Comparison of ENCODE assay signal across 14 cellular contexts in genomic region chr7:44052771-44053365, GRCh38. TPM values are rescaled to one million over a fixed set of nuclear protein-coding genes. Genes with fewer than 3 reads are reported as not detected.
DNase-seq lines count a peak whose midpoint lies in the region; ATAC-seq and TF ChIP-seq lines count a peak whose summit lies in the region.
"Had no signal": no experiment of that assay in that cellular context is flagged by ENCODE, and none has a peak within 500 bp of the region (broad histone marks: within the 10 kb centered on the region; RNA-seq: fewer than 3 reads in every experiment).

No MANE protein-coding gene starts in this region.

- H3K27me3 ChIP-seq in WERI-Rb-1 (ENCODE audit: insufficient read depth, low read depth, severe bottlenecking) (no peaks in the 10 kb centered on the region), HAP-1 (ENCODE audit: low read depth) (no peaks in the 10 kb centered on the region)

- in situ Hi-C loops in HAP-1 (cut with MboI; ENCODE audit: low sequenced_read_pairs) = no loop called here

- H3K4me3 ChIP-seq in WERI-Rb-1 (ENCODE audit: low read depth, low read length) = no peak overlapping the region
- no peak overlapping the region for H3K4me3 ChIP-seq in HAP-1
- H3K4me3 ChIP-seq: lung had no signal

- no peak for DNase-seq in stimulated activated naive CD8-positive, alpha-beta T cell treated with anti-CD3 and anti-CD28 coated beads, Interleukin-15, amount 100 ng/mL, for 72 hours
- DNase-seq in stimulated activated naive CD8-positive, alpha-beta T cell treated with anti-CD3 and anti-CD28 coated beads, Interleukin-15, Interleukin-2, amounts not matched to agents 100 U/mL and 50 U/mL, for 24 hours = no peak
- DNase-seq in WERI-Rb-1 (no peak), mesenteric fat pad (ENCODE audit: low spot score) (peak; percentile 71), HAP-1 (ENCODE audit: low spot score in 2 of 2) (no peak)
- DNase-seq: NCI-H1930, NCI-H69 had no signal

- ATAC-seq in stimulated activated naive CD8-positive, alpha-beta T cell treated with anti-CD3 and anti-CD28 coated beads, Interleukin-15, amount 100 ng/mL, for 72 hours = peak; percentile 52
- ATAC-seq in stimulated activated naive CD8-positive, alpha-beta T cell treated with anti-CD3 and anti-CD28 coated beads, Interleukin-15, Interleukin-2, amounts not matched to agents 100 U/mL and 50 U/mL, for 24 hours = no peak
- no peak for ATAC-seq in HG02973 (IDR thresholded peaks at IDR 0.05; ENCODE audit: unreplicated experiment)
- no peak for ATAC-seq in HG03460 (IDR thresholded peaks at IDR 0.05; ENCODE audit: unreplicated experiment)

- H3K4me1 Mint-ChIP-seq in stimulated activated naive CD8-positive, alpha-beta T cell treated with anti-CD3 and anti-CD28 coated beads, Interleukin-15, amount 100 ng/mL, for 72 hours = peaks cover 72% of the 10 kb centered on the region
- H3K4me1 Mint-ChIP-seq: neural crest cell had no signal

- H3K4me3 Mint-ChIP-seq in stimulated activated naive CD8-positive, alpha-beta T cell treated with anti-CD3 and anti-CD28 coated beads, Interleukin-15, amount 100 ng/mL, for 72 hours = no peak overlapping the region
- H3K4me3 Mint-ChIP-seq: neural crest cell; T-helper 1 cell treated with Interleukin-12 subunit alpha and Interleukin-12 subunit beta and Interleukin-4 antibody, amounts not matched to agents 30 μg/mL and 1 μg/mL, for 36 hours had no signal

- no peak overlapping the region for H3K27ac ChIP-seq in WERI-Rb-1

- no peak overlapping the region for H3K27ac Mint-ChIP-seq in stimulated activated naive CD8-positive, alpha-beta T cell treated with anti-CD3 and anti-CD28 coated beads, Interleukin-15, amount 100 ng/mL, for 72 hours
- H3K27ac Mint-ChIP-seq: T-helper 1 cell treated with Interleukin-12 subunit alpha and Interleukin-12 subunit beta and Interleukin-4 antibody, amounts not matched to agents 30 μg/mL and 1 μg/mL, for 36 hours had no signal

- H3K4me1 ChIP-seq in HAP-1 = no peaks in the 10 kb centered on the region

- H3K9me3 ChIP-seq in WERI-Rb-1 (ENCODE audit: severe bottlenecking) (no peaks in the 10 kb centered on the region), HAP-1 (no peaks in the 10 kb centered on the region)

- TF ChIP-seq CTCF in WERI-Rb-1 (IDR thresholded peaks at IDR 0.05; ENCODE audit: low read depth, low read length) = 0 out of 2 replicates have a peak, but pooled peaks have one; percentile 21

- H3K36me3 ChIP-seq in WERI-Rb-1 = peaks cover 68% of the 10 kb centered on the region
- peaks cover 76% of the 10 kb centered on the region for H3K36me3 ChIP-seq in HAP-1 (replicated peaks)

- no peaks in the 10 kb centered on the region for H3K9me3 Mint-ChIP-seq in stimulated activated naive CD8-positive, alpha-beta T cell treated with anti-CD3 and anti-CD28 coated beads, Interleukin-15, amount 100 ng/mL, for 72 hours
- H3K9me3 Mint-ChIP-seq: neural crest cell; T-helper 1 cell treated with Interleukin-12 subunit alpha and Interleukin-12 subunit beta and Interleukin-4 antibody, amounts not matched to agents 30 μg/mL and 1 μg/mL, for 36 hours had no signal

- no peaks in the 10 kb centered on the region for H3K27me3 Mint-ChIP-seq in stimulated activated naive CD8-positive, alpha-beta T cell treated with anti-CD3 and anti-CD28 coated beads, Interleukin-15, amount 100 ng/mL, for 72 hours

RNA-seq across cellular contexts. Expression of gene DBNL, which starts 8.4 kb away (rescaled TPM):
- total RNA-seq in mesenteric fat pad = 99.0 TPM

RNA-seq across cellular contexts. Expression of gene PGAM2, which starts 12.5 kb away (rescaled TPM):
- not detected for total RNA-seq in mesenteric fat pad

RNA-seq across cellular contexts. Expression of gene POLM, which starts 29.5 kb away (rescaled TPM):
- total RNA-seq in mesenteric fat pad = 15.5 TPM

RNA-seq across cellular contexts. Expression of gene AEBP1, which starts 51.3 kb away (rescaled TPM):
- 267 TPM for total RNA-seq in mesenteric fat pad
- total RNA-seq: M059J had no signal

RNA-seq across cellular contexts. Expression of gene SPDYE1, which starts 55.2 kb away (rescaled TPM):
- total RNA-seq in mesenteric fat pad = not detected
- total RNA-seq: M059J, neural crest cell, RPMI7951 had no signal
